In the genomic region with DNA sequence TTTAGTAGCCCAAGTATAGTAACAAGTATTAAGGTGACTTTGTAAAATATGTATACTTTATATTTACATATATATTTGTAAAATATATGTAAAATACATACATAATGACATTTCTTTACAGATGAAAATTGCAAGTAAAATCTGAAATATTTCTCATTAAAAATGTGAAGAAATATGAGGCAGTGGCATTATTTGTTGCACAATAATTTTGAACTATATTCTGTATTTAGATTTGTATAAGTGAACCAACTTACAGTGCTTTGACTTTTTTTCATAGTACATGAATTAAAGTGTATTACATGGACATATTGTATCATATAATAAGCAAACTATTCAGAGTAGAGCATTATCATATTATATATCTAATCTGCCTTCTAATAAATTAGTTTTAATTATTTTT, we compare ENCODE assay signal across 29 cellular contexts.
"Had no signal": no experiment of that assay in that cellular context is flagged by ENCODE, and none has a peak within 500 bp of the region (broad histone marks: within the 10 kb centered on the region; RNA-seq: fewer than 3 reads in every experiment).

No MANE protein-coding gene starts in this region.

- H2AFZ ChIP-seq: neural progenitor cell had no signal

- H3K4me2 ChIP-seq: neural progenitor cell had no signal

- H3K27me3 Mint-ChIP-seq: naive B cell; progenitor cell of endocrine pancreas; stimulated activated naive B cell treated with anti-CD40 and anti-IgM and Interleukin-4, amounts not matched to agents 10 μg/mL and 1 μg/mL and 100 μg/mL, for 72 hours had no signal

- H3K4me3 ChIP-seq: left ventricle myocardium inferior, lung, neural progenitor cell, right atrium auricular region, skin epidermis, stomach, testis, thyroid gland, transverse colon, upper lobe of left lung, vagina had no signal

- ATAC-seq: natural killer cell; sciatic nerve; stimulated activated naive B cell treated with anti-CD40 and anti-IgM and Interleukin-4, amounts not matched to agents 10 μg/mL and 1 μg/mL and 100 μg/mL, for 72 hours; stimulated activated naive CD8-positive, alpha-beta T cell treated with anti-CD3 and anti-CD28 coated beads, Interleukin-15, Interleukin-2, amounts not matched to agents 100 U/mL and 50 U/mL, for 24 hours had no signal

- H3K9ac ChIP-seq: neural progenitor cell had no signal

- H3K27ac Mint-ChIP-seq: mesothelial cell of epicardium, natural killer cell, nephron progenitor cell, neural progenitor cell, progenitor cell of endocrine pancreas had no signal

- DNase-seq: hippocampal formation; kidney; left ventricle myocardium inferior; mesendoderm; naive B cell; natural killer cell; nephron progenitor cell; occipital lobe; stimulated activated CD4-positive, alpha-beta T cell treated with anti-CD3 and anti-CD28 coated beads, Interleukin-12 subunit alpha, Interleukin-12 subunit beta, amount 100 ng/mL, for 4 hours; stimulated activated CD4-positive, alpha-beta T cell treated with anti-CD3 and anti-CD28 coated beads, Interleukin-15, amount 100 ng/mL, for 24 hours; stimulated activated CD4-positive, alpha-beta T cell treated with anti-CD3 and anti-CD28 coated beads, Interleukin-2, amount 100 ng/mL, for 24 hours; stimulated activated CD4-positive, alpha-beta T cell treated with anti-CD3 and anti-CD28 coated beads, Interleukin-4, amount 100 ng/mL, for 1 hour; stimulated activated naive B cell treated with anti-CD40 and anti-IgM and Interleukin-4, amounts not matched to agents 10 μg/mL and 1 μg/mL and 100 μg/mL, for 72 hours; stimulated activated naive CD8-positive, alpha-beta T cell treated with anti-CD3 and anti-CD28 coated beads, Interleukin-15, Interleukin-2, amounts not matched to agents 100 U/mL and 50 U/mL, for 24 hours; stomach; testis; thyroid gland; transverse colon; upper lobe of left lung had no signal

- H3K27me3 ChIP-seq: neural progenitor cell, neutrophil, right atrium auricular region, stomach, testis, thyroid gland, transverse colon, upper lobe of left lung, vagina had no signal

- H3K27ac ChIP-seq: left ventricle myocardium inferior, neural progenitor cell, neutrophil, right atrium auricular region, skin epidermis, stomach, testis, thyroid gland, transverse colon, upper lobe of left lung, vagina had no signal

- H3K9me3 ChIP-seq: left ventricle myocardium inferior, neutrophil, right atrium auricular region, stomach, testis, thyroid gland, transverse colon, upper lobe of left lung, vagina had no signal

- H3K4me1 ChIP-seq: neural progenitor cell, testis, thyroid gland, transverse colon, upper lobe of left lung, vagina had no signal

- FAIRE-seq: islet of Langerhans had no signal

- H3K36me3 ChIP-seq: left ventricle myocardium inferior, neural progenitor cell, right atrium auricular region, thyroid gland, upper lobe of left lung had no signal

- H3K4me3 Mint-ChIP-seq: mesothelial cell of epicardium; naive B cell; natural killer cell; nephron progenitor cell; neural progenitor cell; stimulated activated naive B cell treated with anti-CD40 and anti-IgM and Interleukin-4, amounts not matched to agents 10 μg/mL and 1 μg/mL and 100 μg/mL, for 72 hours had no signal

- H3K4me1 Mint-ChIP-seq: mesothelial cell of epicardium, natural killer cell, nephron progenitor cell, neural progenitor cell had no signal

- H3K9me3 Mint-ChIP-seq: mesothelial cell of epicardium; natural killer cell; neural progenitor cell; stimulated activated naive B cell treated with anti-CD40 and anti-IgM and Interleukin-4, amounts not matched to agents 10 μg/mL and 1 μg/mL and 100 μg/mL, for 72 hours had no signal
